In the genomic region with DNA sequence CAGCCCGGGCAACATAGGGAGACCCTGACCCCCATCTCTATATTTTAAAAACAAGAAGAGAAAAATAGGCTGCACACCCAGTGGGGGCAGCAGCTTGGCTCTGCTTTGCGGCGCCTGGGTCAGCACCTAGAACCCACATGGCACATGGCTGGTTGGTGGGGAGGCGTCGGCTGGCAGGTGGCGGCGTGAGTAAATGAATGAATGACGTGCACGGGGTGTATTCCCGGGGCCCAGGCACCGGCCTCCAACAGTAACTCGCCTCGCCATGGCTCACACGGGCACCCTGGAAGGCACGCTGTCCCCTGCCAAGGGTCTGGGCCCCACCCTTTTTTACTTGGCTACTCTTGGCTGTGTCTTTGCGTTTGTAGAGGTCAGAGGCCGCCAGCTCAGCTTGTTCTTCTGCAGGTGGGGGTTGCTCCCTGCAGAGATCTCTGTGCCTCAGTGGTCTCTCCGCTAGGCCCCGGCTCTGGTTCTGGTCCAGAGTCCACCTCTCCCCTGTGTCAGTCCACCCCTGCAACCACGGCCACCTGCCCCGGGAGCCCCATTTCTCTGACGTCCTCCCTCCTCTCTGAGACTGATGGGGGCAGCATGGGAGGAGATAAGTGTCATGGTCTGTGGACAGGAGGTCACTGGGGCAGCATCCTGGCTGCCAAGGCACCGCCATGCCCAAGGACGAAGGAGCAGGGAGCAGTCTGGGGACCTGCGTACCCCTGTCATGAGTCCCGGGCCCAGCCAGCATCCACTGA, we compare ENCODE assay signal across 26 cellular contexts. TPM values are rescaled to one million over a fixed set of nuclear protein-coding genes. Genes with fewer than 3 reads are reported as not detected.
"Had no signal": no experiment of that assay in that cellular context is flagged by ENCODE, and none has a peak within 500 bp of the region (broad histone marks: within the 10 kb centered on the region; RNA-seq: fewer than 3 reads in every experiment).

No MANE protein-coding gene starts in this region.

- H3K27ac ChIP-seq: colonic mucosa, heart left ventricle, left lung, spleen, suprapubic skin, transverse colon, vagina had no signal

- H3K4me3 ChIP-seq: colonic mucosa, heart left ventricle, left lung, spleen, suprapubic skin, transverse colon, vagina had no signal

- ATAC-seq: activated CD8-positive, alpha-beta memory T cell treated with anti-CD3 and anti-CD28 coated beads, Interleukin-2, amount 10 ng/mL, durations not matched to agents 7 days and 5 days; left lung; natural killer cell treated with Interleukin-12 subunit alpha and Interleukin-12 subunit beta and Interleukin-15 and Interleukin-18, amount 100 ng/mL, for 72 hours; T-cell had no signal

- H3K36me3 Mint-ChIP-seq: natural killer cell treated with Interleukin-12 subunit alpha and Interleukin-12 subunit beta and Interleukin-15 and Interleukin-18, amount 100 ng/mL, for 72 hours had no signal

- H3K9me3 ChIP-seq: colonic mucosa, heart left ventricle, left lung, spleen, suprapubic skin, transverse colon, vagina had no signal

- H3K4me3 Mint-ChIP-seq: activated B cell treated with CpG ODN at 0.5 μM for 24 hours; activated CD4-positive, alpha-beta memory T cell treated with anti-CD3 and anti-CD28 coated beads for 36 hours; activated CD8-positive, alpha-beta memory T cell treated with anti-CD3 and anti-CD28 coated beads, Interleukin-2, amount 10 ng/mL, durations not matched to agents 7 days and 5 days; activated naive CD8-positive, alpha-beta T cell treated with anti-CD3 and anti-CD28 coated beads for 36 hours; brain; mesothelial cell of epicardium; natural killer cell treated with Interleukin-12 subunit alpha and Interleukin-12 subunit beta and Interleukin-15 and Interleukin-18, amount 100 ng/mL, for 72 hours; T-cell had no signal

- H3K27me3 Mint-ChIP-seq: activated B cell treated with CpG ODN at 0.5 μM for 24 hours; activated CD4-positive, alpha-beta memory T cell treated with anti-CD3 and anti-CD28 coated beads for 36 hours; activated CD8-positive, alpha-beta memory T cell treated with anti-CD3 and anti-CD28 coated beads, Interleukin-2, amount 10 ng/mL, durations not matched to agents 7 days and 5 days; activated naive CD8-positive, alpha-beta T cell treated with anti-CD3 and anti-CD28 coated beads for 36 hours; natural killer cell treated with Interleukin-12 subunit alpha and Interleukin-12 subunit beta and Interleukin-15 and Interleukin-18, amount 100 ng/mL, for 72 hours; T-cell had no signal

- H3K36me3 ChIP-seq: colonic mucosa, transverse colon had no signal

- H3K27ac Mint-ChIP-seq: activated B cell treated with CpG ODN at 0.5 μM for 24 hours; activated CD4-positive, alpha-beta memory T cell treated with anti-CD3 and anti-CD28 coated beads for 36 hours; activated CD8-positive, alpha-beta memory T cell treated with anti-CD3 and anti-CD28 coated beads, Interleukin-2, amount 10 ng/mL, durations not matched to agents 7 days and 5 days; activated naive CD8-positive, alpha-beta T cell treated with anti-CD3 and anti-CD28 coated beads for 36 hours; mesothelial cell of epicardium; natural killer cell treated with Interleukin-12 subunit alpha and Interleukin-12 subunit beta and Interleukin-15 and Interleukin-18, amount 100 ng/mL, for 72 hours; T-cell had no signal

- H3K9me3 Mint-ChIP-seq: activated B cell treated with CpG ODN at 0.5 μM for 24 hours; activated CD4-positive, alpha-beta memory T cell treated with anti-CD3 and anti-CD28 coated beads for 36 hours; activated naive CD8-positive, alpha-beta T cell treated with anti-CD3 and anti-CD28 coated beads for 36 hours; mesothelial cell of epicardium; natural killer cell treated with Interleukin-12 subunit alpha and Interleukin-12 subunit beta and Interleukin-15 and Interleukin-18, amount 100 ng/mL, for 72 hours; T-cell had no signal

- H3K27me3 ChIP-seq: colonic mucosa, heart left ventricle, left lung, spleen, suprapubic skin, transverse colon, vagina had no signal

- DNase-seq: activated B cell treated with CpG ODN at 0.5 μM for 24 hours; activated CD4-positive, alpha-beta memory T cell treated with anti-CD3 and anti-CD28 coated beads for 36 hours; activated CD4-positive, alpha-beta T cell treated with anti-CD3 and anti-CD28 coated beads for 4 hours; activated CD8-positive, alpha-beta memory T cell treated with anti-CD3 and anti-CD28 coated beads, Interleukin-2, amount 10 ng/mL, durations not matched to agents 7 days and 5 days; activated naive CD4-positive, alpha-beta T cell; activated naive CD8-positive, alpha-beta T cell treated with anti-CD3 and anti-CD28 coated beads for 36 hours; central memory CD4-positive, alpha-beta T cell; colonic mucosa; heart left ventricle; kidney; stimulated activated CD8-positive, alpha-beta memory T cell treated with anti-CD3 and anti-CD28 coated beads, Interleukin-4, amount 100 ng/mL, for 48 hours; stimulated activated naive CD4-positive, alpha-beta T cell treated with Interleukin-2 at 50 U/mL for 16 hours; T-cell; T-helper 9 cell; transverse colon had no signal

RNA-seq across cellular contexts. Expression of gene TEKTIP1, which starts 27.3 kb away (rescaled TPM):
- total RNA-seq: lung microvascular endothelial cell, renal cortical epithelial cell, vagina had no signal
- polyA plus RNA-seq: heart left ventricle had no signal

RNA-seq across cellular contexts. Expression of gene SMIM44, which starts 28.4 kb away (rescaled TPM):
- total RNA-seq: activated B cell treated with CpG ODN at 0.5 μM for 24 hours; activated CD4-positive, alpha-beta memory T cell treated with anti-CD3 and anti-CD28 coated beads for 36 hours; activated CD8-positive, alpha-beta memory T cell treated with anti-CD3 and anti-CD28 coated beads, Interleukin-2, amount 10 ng/mL, durations not matched to agents 7 days and 5 days; activated naive CD8-positive, alpha-beta T cell treated with anti-CD3 and anti-CD28 coated beads for 36 hours; frontal cortex; heart left ventricle; kidney; left lung; lung microvascular endothelial cell; mesothelial cell of epicardium; natural killer cell treated with Interleukin-12 subunit alpha and Interleukin-12 subunit beta and Interleukin-15 and Interleukin-18, amount 100 ng/mL, for 72 hours; renal cortical epithelial cell; spleen; suprapubic skin; T-cell; vagina had no signal
- polyA plus RNA-seq: esophagus, heart left ventricle, spleen had no signal

RNA-seq across cellular contexts. Expression of gene SMIM24, which starts 31.4 kb away (rescaled TPM):
- total RNA-seq: activated B cell treated with CpG ODN at 0.5 μM for 24 hours; activated CD4-positive, alpha-beta memory T cell treated with anti-CD3 and anti-CD28 coated beads for 36 hours; frontal cortex; heart left ventricle; left lung; lung microvascular endothelial cell; vagina had no signal
